ENCODE assay signal across 19 cellular contexts in genomic region chr10:1151071-1152033, GRCh38.
DNase-seq lines count a peak whose midpoint lies in the region; ATAC-seq and TF ChIP-seq lines count a peak whose summit lies in the region.
"Had no signal": no experiment of that assay in that cellular context is flagged by ENCODE, and none has a peak within 500 bp of the region (broad histone marks: within the 10 kb centered on the region; RNA-seq: fewer than 3 reads in every experiment).

No MANE protein-coding gene starts in this region.

- no peak overlapping the region for H2AFZ ChIP-seq in mesenchymal stem cell (ENCODE audit: low read depth, low read length)
- H2AFZ ChIP-seq: GM23338 had no signal

- 80% methylated on average over 14 of the region's 15 CpGs for WGBS in mesenchymal stem cell

- no peak overlapping the region for H3K4ac ChIP-seq in mesenchymal stem cell (ENCODE audit: low read depth in 1 of 2, low read length in 2 of 2)

- no peak overlapping the region for H3K4me2 ChIP-seq in mesenchymal stem cell (ENCODE audit: low read length, poor library complexity, severe bottlenecking)
- H3K4me2 ChIP-seq: GM23338, KMS-11 had no signal

- CTCF ChIA-PET in Calu3 (lab: Charles Lee): no interaction called here

- no peaks in the 10 kb centered on the region for H3K79me1 ChIP-seq in mesenchymal stem cell (replicated peaks; ENCODE audit: low read length, poor library complexity, severe bottlenecking)

- no TSS peak for BruUV-seq in Calu3 (replicated peaks; lab: Mats Ljungman, UMichigan)

- H3K36me3 ChIP-seq in mesenchymal stem cell (ENCODE audit: control insufficient read depth in 1 of 2, insufficient read depth in 2 of 2, low read depth in 1 of 2, low read length in 2 of 2): peaks cover 0 to 5% of the 10 kb centered on the region in 2 experiments

- H3K27ac Mint-ChIP-seq in Calu3 (ENCODE audit: unreplicated experiment): no peak overlapping the region
- peak overlapping the region in 1 of 10 donors; percentile 77 for H3K27ac Mint-ChIP-seq in naive thymus-derived CD8-positive, alpha-beta T cell
- H3K27ac Mint-ChIP-seq: activated CD8-positive, alpha-beta T cell treated with anti-CD3 and anti-CD28 coated beads, Interleukin-2, amount 10 ng/mL, durations not matched to agents 7 days and 5 days; GM23338; T-helper 2 cell treated with Interferon-gamma antibody and Interleukin-4, amounts not matched to agents 5 μg/mL and 100 μg/mL, for 36 hours had no signal

- H2BK12ac ChIP-seq in mesenchymal stem cell (ENCODE audit: low read length in 2 of 2): no peak overlapping the region

- H2BK5ac ChIP-seq in mesenchymal stem cell (ENCODE audit: low read depth, low read length, poor library complexity, severe bottlenecking): peak overlapping the region; percentile 2

- H3K9ac ChIP-seq in mesenchymal stem cell (ENCODE audit: low read length): no peak overlapping the region
- H3K9ac ChIP-seq: KMS-11 had no signal

- no peak overlapping the region for H2BK120ac ChIP-seq in mesenchymal stem cell (ENCODE audit: low read depth, low read length)

- H3K27me3 Mint-ChIP-seq in Calu3 (ENCODE audit: unreplicated experiment): no peaks in the 10 kb centered on the region
- H3K27me3 Mint-ChIP-seq in naive thymus-derived CD8-positive, alpha-beta T cell: peaks cover 5 to 24% (median 21%) of the 10 kb centered on the region in 5 donors

- intact Hi-C loops in Calu3 (cut with micrococcal nuclease; ENCODE audit: unreplicated experiment): no loop called here

- TF ChIP-seq CTCF in Calu3 (IDR thresholded peaks at IDR 0.05; ENCODE audit: unreplicated experiment): no peak

- no peak overlapping the region for H2BK15ac ChIP-seq in mesenchymal stem cell (ENCODE audit: low read depth, poor library complexity, severe bottlenecking)

- H3K9me3 ChIP-seq in mesenchymal stem cell (ENCODE audit: control insufficient read depth, low read length): no peaks in the 10 kb centered on the region
- H3K9me3 ChIP-seq: body of pancreas had no signal

- H3K4me1 Mint-ChIP-seq in Calu3 (ENCODE audit: low read depth, unreplicated experiment): peaks cover 18% of the 10 kb centered on the region
- peaks cover 3 to 20% (median 11%) of the 10 kb centered on the region in 4 donors for H3K4me1 Mint-ChIP-seq in naive thymus-derived CD8-positive, alpha-beta T cell

- ATAC-seq in GM19467 (IDR thresholded peaks at IDR 0.05; ENCODE audit: unreplicated experiment) (peak; percentile 62), HG02623 (IDR thresholded peaks at IDR 0.05; ENCODE audit: unreplicated experiment) (no peak), HG02981 (IDR thresholded peaks at IDR 0.05; ENCODE audit: unreplicated experiment) (no peak)
- ATAC-seq in naive thymus-derived CD8-positive, alpha-beta T cell: no peak
- ATAC-seq: activated CD8-positive, alpha-beta T cell treated with anti-CD3 and anti-CD28 coated beads, Interleukin-2, amount 10 ng/mL, durations not matched to agents 7 days and 5 days; body of pancreas; GM23338; left lobe of liver had no signal

- peaks cover 0 to 32% of the 10 kb centered on the region in 2 experiments for H3K27me3 ChIP-seq in mesenchymal stem cell (ENCODE audit: control insufficient read depth in 1 of 2, insufficient read depth in 1 of 2, low read length in 2 of 2)
- H3K27me3 ChIP-seq: body of pancreas had no signal

- H3K9me3 Mint-ChIP-seq in Calu3 (ENCODE audit: low read depth, unreplicated experiment): peaks cover 5% of the 10 kb centered on the region
- H3K9me3 Mint-ChIP-seq in naive thymus-derived CD8-positive, alpha-beta T cell: peaks cover 0 to 13% (median 5%) of the 10 kb centered on the region in 9 donors

- H3K4me1 ChIP-seq in mesenchymal stem cell (ENCODE audit: control insufficient read depth, insufficient read depth, low read depth, low read length): peaks cover 18% of the 10 kb centered on the region

- POLR2A ChIA-PET in naive thymus-derived CD8-positive, alpha-beta T cell (lab: Charles Lee): no interaction called here

- no peak overlapping the region for H4K91ac ChIP-seq in mesenchymal stem cell (ENCODE audit: low read length)

- H2AK5ac ChIP-seq in mesenchymal stem cell (ENCODE audit: low read length, severe bottlenecking): no peak overlapping the region

- H3K4me3 Mint-ChIP-seq in Calu3 (ENCODE audit: low read depth, unreplicated experiment): no peak overlapping the region
- no peak overlapping the region for H3K4me3 Mint-ChIP-seq in naive thymus-derived CD8-positive, alpha-beta T cell
- H3K4me3 Mint-ChIP-seq: activated CD8-positive, alpha-beta T cell treated with anti-CD3 and anti-CD28 coated beads, Interleukin-2, amount 10 ng/mL, durations not matched to agents 7 days and 5 days; GM23338; naive thymus-derived CD4-positive, alpha-beta T cell; T-helper 2 cell treated with Interferon-gamma antibody and Interleukin-4, amounts not matched to agents 5 μg/mL and 100 μg/mL, for 36 hours had no signal

- peak overlapping the region; percentile 71 for H3K27ac ChIP-seq in mesenchymal stem cell (ENCODE audit: low read length, poor library complexity, severe bottlenecking)
- H3K27ac ChIP-seq: KMS-11 had no signal

- H4K8ac ChIP-seq in mesenchymal stem cell (ENCODE audit: low read length): no peak overlapping the region

- H3K36me3 Mint-ChIP-seq in Calu3 (ENCODE audit: insufficient read depth, unreplicated experiment): no peaks in the 10 kb centered on the region
- peaks cover 0 to 11% (median 8%) of the 10 kb centered on the region in 3 donors for H3K36me3 Mint-ChIP-seq in naive thymus-derived CD8-positive, alpha-beta T cell

- H3K23ac ChIP-seq in mesenchymal stem cell (ENCODE audit: low read length in 2 of 2): no peak overlapping the region

- no peak overlapping the region for H3K14ac ChIP-seq in mesenchymal stem cell (ENCODE audit: low read length in 2 of 2)

- H3K18ac ChIP-seq in mesenchymal stem cell (ENCODE audit: low read depth in 1 of 2, low read length in 2 of 2): no peak overlapping the region

- no peak overlapping the region for H3K4me3 ChIP-seq in mesenchymal stem cell (ENCODE audit: insufficient read depth in 1 of 2, low read depth in 1 of 2, low read length in 2 of 2)
- H3K4me3 ChIP-seq: body of pancreas, GM23338 had no signal

- DNase-seq in Calu3 (peak; percentile 15), mesenchymal stem cell (no peak)
- DNase-seq in activated CD8-positive, alpha-beta memory T cell treated with anti-CD3 and anti-CD28 coated beads, Interleukin-2, amount 50 U/mL, for 48 hours: peak; percentile 17
- no peak for DNase-seq in naive thymus-derived CD8-positive, alpha-beta T cell
- no peak for DNase-seq in stimulated activated naive CD4-positive, alpha-beta T cell treated with Interleukin-2 at 50 U/mL for 16 hours (lab: John Stamatoyannopoulos, UW)
- DNase-seq: activated CD8-positive, alpha-beta T cell treated with anti-CD3 and anti-CD28 coated beads, Interleukin-2, amount 10 ng/mL, durations not matched to agents 7 days and 5 days; activated naive CD4-positive, alpha-beta T cell treated with Interleukin-2 at 50 U/mL for 16 hours; body of pancreas; DMS79; naive thymus-derived CD4-positive, alpha-beta T cell; NCI-H187; NCI-H526 had no signal

Comparison
In these comparisons a context has a peak if more than half of its experiments do, and no peak if none do; other contexts are left out.
1. DNase-seq: peak in Calu3 (single experiment) and activated CD8-positive, alpha-beta memory T cell treated with anti-CD3 and anti-CD28 coated beads, Interleukin-2, amount 50 U/mL, for 48 hours (single experiment); none in mesenchymal stem cell (single experiment), naive thymus-derived CD8-positive, alpha-beta T cell (0 of 10) and stimulated activated naive CD4-positive, alpha-beta T cell treated with Interleukin-2 at 50 U/mL for 16 hours (single experiment).